8 cellular contexts compared by ENCODE assay signal in genomic region chr21:33975548-33976081, GRCh38.
DNase-seq lines count a peak whose midpoint lies in the region; ATAC-seq and TF ChIP-seq lines count a peak whose summit lies in the region.

No MANE protein-coding gene starts in this region.

- H3K4me1 Mint-ChIP-seq in MCF 10A (ENCODE audit: insufficient read depth, unreplicated experiment) = peaks cover 43% of the 10 kb centered on the region
- H3K4me1 Mint-ChIP-seq in activated naive CD4-positive, alpha-beta T cell treated with anti-CD3 and anti-CD28 coated beads, Interleukin-2, amount 50 U/mL, for 24 hours = peaks cover 57% of the 10 kb centered on the region
- H3K4me1 Mint-ChIP-seq in stimulated activated naive CD8-positive, alpha-beta T cell treated with anti-CD3 and anti-CD28 coated beads, Interleukin-15, amount 100 ng/mL, for 72 hours = peaks cover 68% of the 10 kb centered on the region

- H2BK15ac ChIP-seq in mesendoderm (replicated peaks; ENCODE audit: low read depth) = no peak overlapping the region

- H3K4me3 ChIP-seq in breast epithelium (no peak overlapping the region), SJSA1 (no peak overlapping the region), mesendoderm (ENCODE audit: low read length) (no peak overlapping the region)

- no peak overlapping the region for H2AK5ac ChIP-seq in mesendoderm (ENCODE audit: low read length)

- TF ChIP-seq POLR2A in breast epithelium (IDR thresholded peaks at IDR 0.05) = no peak

- H3K9me3 Mint-ChIP-seq in MCF 10A (ENCODE audit: unreplicated experiment) = no peaks in the 10 kb centered on the region
- no peaks in the 10 kb centered on the region for H3K9me3 Mint-ChIP-seq in activated naive CD4-positive, alpha-beta T cell treated with anti-CD3 and anti-CD28 coated beads, Interleukin-2, amount 50 U/mL, for 24 hours
- peaks cover 0 to 5% of the 10 kb centered on the region in 2 donors for H3K9me3 Mint-ChIP-seq in stimulated activated naive CD8-positive, alpha-beta T cell treated with anti-CD3 and anti-CD28 coated beads, Interleukin-15, amount 100 ng/mL, for 72 hours

- H3K4me1 ChIP-seq in breast epithelium (no peaks in the 10 kb centered on the region), SJSA1 (replicated peaks) (peaks cover 57% of the 10 kb centered on the region), mesendoderm (ENCODE audit: control insufficient read depth, low read depth, low read length) (peaks cover 10% of the 10 kb centered on the region)

- H3K27ac Mint-ChIP-seq in MCF 10A (ENCODE audit: low read depth, unreplicated experiment) = peak overlapping the region; percentile 98
- H3K27ac Mint-ChIP-seq in activated naive CD4-positive, alpha-beta T cell treated with anti-CD3 and anti-CD28 coated beads, Interleukin-2, amount 50 U/mL, for 24 hours = peak overlapping the region; percentile 98
- H3K27ac Mint-ChIP-seq in stimulated activated naive CD8-positive, alpha-beta T cell treated with anti-CD3 and anti-CD28 coated beads, Interleukin-15, amount 100 ng/mL, for 72 hours = peak overlapping the region; percentile 98

- no peak overlapping the region for H2BK120ac ChIP-seq in mesendoderm (ENCODE audit: low read depth, low read length)

- H3K4ac ChIP-seq in mesendoderm (ENCODE audit: low read depth, low read length) = peak overlapping the region; percentile 58

- TF ChIP-seq CTCF in MCF 10A (IDR thresholded peaks at IDR 0.05; ENCODE audit: unreplicated experiment) (no peak), breast epithelium (IDR thresholded peaks at IDR 0.05) (no peak)

- H3K27ac ChIP-seq in breast epithelium (peak overlapping the region in 1 of 2 donors; percentile 76), SJSA1 (peak overlapping the region; percentile 97), mesendoderm (ENCODE audit: low read depth, low read length) (no peak overlapping the region)

- ATAC-seq in HG03097 (IDR thresholded peaks at IDR 0.05; ENCODE audit: low FRiP score, unreplicated experiment) = peak; percentile 73
- peak; percentile 92 for ATAC-seq in stimulated activated naive CD8-positive, alpha-beta T cell treated with anti-CD3 and anti-CD28 coated beads, Interleukin-15, amount 100 ng/mL, for 72 hours

- peak overlapping the region; percentile 25 for H3K18ac ChIP-seq in mesendoderm (ENCODE audit: low read length)

- H3K4me2 ChIP-seq in mesendoderm (ENCODE audit: low read length) = no peak overlapping the region

- H2BK5ac ChIP-seq in mesendoderm (ENCODE audit: low read length) = no peak overlapping the region

- no peaks in the 10 kb centered on the region for H3K9me3 ChIP-seq in breast epithelium
- H3K9me3 ChIP-seq in SJSA1 (replicated peaks) = no peaks in the 10 kb centered on the region

- POLR2A ChIA-PET in MCF 10A (lab: Yijun Ruan, JAX) = interaction anchor here (0.6 to 4.4 kb wide), 15 partner anchors 9 to 1604 kb away, joined by 3 to 38 read pairs (median 4); partner anchors contain the start of genes ATP5PO, MRPS6 and SLC5A3

- intact Hi-C loops in MCF 10A (cut with micrococcal nuclease) (loop anchor here (2.0 kb wide), 3 partner anchors 29 to 99 kb away; no protein-coding TSS in a partner anchor), breast epithelium (cut with DNase I; ENCODE audit: low total_unique reads) (no loop called here)

- no peaks in the 10 kb centered on the region for H3K27me3 ChIP-seq in breast epithelium
- no peaks in the 10 kb centered on the region for H3K27me3 ChIP-seq in SJSA1 (replicated peaks)
- H3K27me3 ChIP-seq in mesendoderm (ENCODE audit: insufficient read depth, low read length, poor library complexity) = no peaks in the 10 kb centered on the region

- peak overlapping the region; percentile 60 for H3K4me3 Mint-ChIP-seq in MCF 10A (ENCODE audit: unreplicated experiment)
- peak overlapping the region; percentile 64 for H3K4me3 Mint-ChIP-seq in activated naive CD4-positive, alpha-beta T cell treated with anti-CD3 and anti-CD28 coated beads, Interleukin-2, amount 50 U/mL, for 24 hours
- peak overlapping the region; percentile 84 to 85 for H3K4me3 Mint-ChIP-seq in stimulated activated naive CD8-positive, alpha-beta T cell treated with anti-CD3 and anti-CD28 coated beads, Interleukin-15, amount 100 ng/mL, for 72 hours

- H3K79me2 ChIP-seq in mesendoderm (ENCODE audit: control insufficient read depth, insufficient read depth, low read length) = no peaks in the 10 kb centered on the region

- no peaks in the 10 kb centered on the region for H3K27me3 Mint-ChIP-seq in MCF 10A (ENCODE audit: insufficient read depth, unreplicated experiment)
- no peaks in the 10 kb centered on the region for H3K27me3 Mint-ChIP-seq in activated naive CD4-positive, alpha-beta T cell treated with anti-CD3 and anti-CD28 coated beads, Interleukin-2, amount 50 U/mL, for 24 hours
- no peaks in the 10 kb centered on the region for H3K27me3 Mint-ChIP-seq in stimulated activated naive CD8-positive, alpha-beta T cell treated with anti-CD3 and anti-CD28 coated beads, Interleukin-15, amount 100 ng/mL, for 72 hours

- H3K79me1 ChIP-seq in mesendoderm (ENCODE audit: low read length) = no peaks in the 10 kb centered on the region

- H3K9ac ChIP-seq in mesendoderm (ENCODE audit: low read length) = no peak overlapping the region

- H3K36me3 Mint-ChIP-seq in MCF 10A (ENCODE audit: insufficient read depth, unreplicated experiment) = no peaks in the 10 kb centered on the region
- peaks cover 8% of the 10 kb centered on the region for H3K36me3 Mint-ChIP-seq in activated naive CD4-positive, alpha-beta T cell treated with anti-CD3 and anti-CD28 coated beads, Interleukin-2, amount 50 U/mL, for 24 hours

- CTCF ChIA-PET in MCF 10A (lab: Yijun Ruan, JAX) = interaction anchor here (4.3 kb wide), 1 partner anchor 51 kb away, joined by 17 read pairs; no protein-coding TSS in a partner anchor

- BruUV-seq in MCF 10A (replicated peaks; lab: Mats Ljungman, UMichigan) = no TSS peak

- no peak overlapping the region for H4K8ac ChIP-seq in mesendoderm (ENCODE audit: low read depth, low read length)

- H3K36me3 ChIP-seq in breast epithelium = no peaks in the 10 kb centered on the region
- H3K36me3 ChIP-seq in SJSA1 = no peaks in the 10 kb centered on the region
- H3K36me3 ChIP-seq in mesendoderm (ENCODE audit: control insufficient read depth, insufficient read depth, low read length) = no peaks in the 10 kb centered on the region

- DNase-seq in MCF 10A (ENCODE audit: unreplicated experiment) (peak; percentile 58), breast epithelium (ENCODE audit: low spot score in 2 of 2) (no peak), SJSA1 (ENCODE audit: low read depth in 1 of 2, low spot score in 2 of 2) (peak; percentile 59 to 63), mesendoderm (peak; percentile 26), cerebellar nuclear complex (lab: John Stamatoyannopoulos, UW) (no peak)
- peak; percentile 61 to 82 for DNase-seq in stimulated activated naive CD8-positive, alpha-beta T cell treated with anti-CD3 and anti-CD28 coated beads, Interleukin-15, amount 100 ng/mL, for 72 hours

- H4K5ac ChIP-seq in mesendoderm (ENCODE audit: low read length) = no peak overlapping the region

- H3K23ac ChIP-seq in mesendoderm (ENCODE audit: low read length) = no peak overlapping the region

- H3K56ac ChIP-seq in mesendoderm (ENCODE audit: low read length) = peak overlapping the region; percentile 52

- no CpG with 5 or more reads among the region's 7 CpGs for WGBS in mesendoderm (ENCODE audit: extremely low coverage, insufficient coverage, low lambda C conversion rate)

Comparison
In these comparisons a context has a peak if more than half of its experiments do, and no peak if none do; other contexts are left out.
1. DNase-seq: peak in MCF 10A (single experiment), SJSA1 (2 of 2), mesendoderm (single experiment) and stimulated activated naive CD8-positive, alpha-beta T cell treated with anti-CD3 and anti-CD28 coated beads, Interleukin-15, amount 100 ng/mL, for 72 hours (2 of 2); none in breast epithelium (0 of 2) and cerebellar nuclear complex (0 of 2).
2. Peak in every context shown above with its lines, with median percentiles within 50 percentile points of each other: H3K27ac Mint-ChIP-seq and H3K4me3 Mint-ChIP-seq.